Comparison of ENCODE assay signal across 2 cellular contexts in the genomic region with DNA sequence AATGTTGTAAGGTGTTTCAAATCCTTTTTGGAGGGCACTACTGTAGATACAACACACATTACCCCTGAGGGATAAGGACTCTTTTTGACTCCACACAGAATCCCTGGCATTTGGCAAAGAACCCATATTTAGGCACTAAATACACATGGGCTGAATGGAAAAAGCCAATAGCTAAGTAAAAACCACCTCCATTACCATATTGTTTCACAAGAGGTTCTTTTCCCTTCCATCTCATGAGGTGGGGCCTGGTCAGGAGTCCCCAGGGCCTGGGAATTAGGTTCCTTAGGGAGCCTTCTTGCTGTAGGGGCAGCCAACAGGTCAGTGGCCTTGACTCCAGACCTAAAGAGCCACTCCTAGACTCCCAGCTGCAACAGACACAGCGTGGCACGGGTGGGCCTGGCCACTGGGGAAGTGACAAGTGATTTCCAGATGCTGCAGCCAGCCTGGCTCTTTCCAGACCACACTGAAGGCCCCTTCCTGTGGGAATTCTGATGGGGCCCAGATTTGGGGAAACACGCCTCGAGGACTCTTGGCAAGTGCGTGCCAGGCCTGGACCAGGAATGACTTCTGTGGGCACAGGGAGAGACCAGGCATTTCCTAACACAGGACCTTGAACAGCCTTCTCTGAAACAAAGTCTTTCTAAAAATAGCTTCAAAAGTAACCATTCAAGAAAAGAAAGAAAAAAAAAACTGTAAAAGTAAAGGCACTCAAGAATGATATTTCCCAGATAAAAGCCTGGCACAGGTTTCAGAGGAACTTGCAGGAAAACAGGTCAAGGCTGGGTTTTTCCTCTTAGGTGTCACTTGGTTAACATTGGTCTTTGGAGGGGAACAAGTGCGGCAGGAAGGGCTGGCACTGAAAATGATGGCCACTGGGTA.
TF ChIP-seq lines count a peak whose summit lies in the region.

No MANE protein-coding gene starts in this region.

TF ChIP-seq in GM12878, 131 proteins besides CTCF, POLR2A, EP300 and RAD21:
- TF ChIP-seq ETV6 (conservative IDR thresholded peaks at IDR 0.05 in 1 of 2, IDR thresholded peaks at IDR 0.05 in 1 of 2; ENCODE audit: borderline replicate concordance in 1 of 2, low read depth in 1 of 2), result no peak
- no peak for TF ChIP-seq KAT2A (conservative IDR thresholded peaks at IDR 0.05; ENCODE audit: control insufficient read depth, low read depth, low read length)
- no peak for TF ChIP-seq HDAC2 (IDR thresholded peaks at IDR 0.05)
- TF ChIP-seq ZNF622 (IDR thresholded peaks at IDR 0.05), result no peak
- no peak for TF ChIP-seq BCL11A (IDR thresholded peaks at IDR 0.05; ENCODE audit: low read depth, low read length)
- TF ChIP-seq, protein P1, sequence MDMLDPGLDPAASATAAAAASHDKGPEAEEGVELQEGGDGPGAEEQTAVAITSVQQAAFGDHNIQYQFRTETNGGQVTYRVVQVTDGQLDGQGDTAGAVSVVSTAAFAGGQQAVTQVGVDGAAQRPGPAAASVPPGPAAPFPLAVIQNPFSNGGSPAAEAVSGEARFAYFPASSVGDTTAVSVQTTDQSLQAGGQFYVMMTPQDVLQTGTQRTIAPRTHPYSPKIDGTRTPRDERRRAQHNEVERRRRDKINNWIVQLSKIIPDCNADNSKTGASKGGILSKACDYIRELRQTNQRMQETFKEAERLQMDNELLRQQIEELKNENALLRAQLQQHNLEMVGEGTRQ (IDR thresholded peaks at IDR 0.05; ENCODE audit: borderline replicate concordance, low read depth, low read length), result no peak
- TF ChIP-seq EED (IDR thresholded peaks at IDR 0.05; ENCODE audit: low read depth), result 0 out of 2 replicates have a peak, but pooled peaks have one; percentile 9
- no peak for TF ChIP-seq NR2C1 (IDR thresholded peaks at IDR 0.05)

TF ChIP-seq in HepG2, 621 proteins besides CTCF, POLR2A, EP300 and RAD21:
- TF ChIP-seq, protein P2, sequence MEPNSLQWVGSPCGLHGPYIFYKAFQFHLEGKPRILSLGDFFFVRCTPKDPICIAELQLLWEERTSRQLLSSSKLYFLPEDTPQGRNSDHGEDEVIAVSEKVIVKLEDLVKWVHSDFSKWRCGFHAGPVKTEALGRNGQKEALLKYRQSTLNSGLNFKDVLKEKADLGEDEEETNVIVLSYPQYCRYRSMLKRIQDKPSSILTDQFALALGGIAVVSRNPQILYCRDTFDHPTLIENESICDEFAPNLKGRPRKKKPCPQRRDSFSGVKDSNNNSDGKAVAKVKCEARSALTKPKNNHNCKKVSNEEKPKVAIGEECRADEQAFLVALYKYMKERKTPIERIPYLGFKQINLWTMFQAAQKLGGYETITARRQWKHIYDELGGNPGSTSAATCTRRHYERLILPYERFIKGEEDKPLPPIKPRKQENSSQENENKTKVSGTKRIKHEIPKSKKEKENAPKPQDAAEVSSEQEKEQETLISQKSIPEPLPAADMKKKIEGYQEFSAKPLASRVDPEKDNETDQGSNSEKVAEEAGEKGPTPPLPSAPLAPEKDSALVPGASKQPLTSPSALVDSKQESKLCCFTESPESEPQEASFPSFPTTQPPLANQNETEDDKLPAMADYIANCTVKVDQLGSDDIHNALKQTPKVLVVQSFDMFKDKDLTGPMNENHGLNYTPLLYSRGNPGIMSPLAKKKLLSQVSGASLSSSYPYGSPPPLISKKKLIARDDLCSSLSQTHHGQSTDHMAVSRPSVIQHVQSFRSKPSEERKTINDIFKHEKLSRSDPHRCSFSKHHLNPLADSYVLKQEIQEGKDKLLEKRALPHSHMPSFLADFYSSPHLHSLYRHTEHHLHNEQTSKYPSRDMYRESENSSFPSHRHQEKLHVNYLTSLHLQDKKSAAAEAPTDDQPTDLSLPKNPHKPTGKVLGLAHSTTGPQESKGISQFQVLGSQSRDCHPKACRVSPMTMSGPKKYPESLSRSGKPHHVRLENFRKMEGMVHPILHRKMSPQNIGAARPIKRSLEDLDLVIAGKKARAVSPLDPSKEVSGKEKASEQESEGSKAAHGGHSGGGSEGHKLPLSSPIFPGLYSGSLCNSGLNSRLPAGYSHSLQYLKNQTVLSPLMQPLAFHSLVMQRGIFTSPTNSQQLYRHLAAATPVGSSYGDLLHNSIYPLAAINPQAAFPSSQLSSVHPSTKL (CRISPR knock-in tag; IDR thresholded peaks at IDR 0.05), result no peak
- TF ChIP-seq KDM6A (CRISPR knock-in tag; IDR thresholded peaks at IDR 0.05; ENCODE audit: low read depth) (no peak), ZNF652 (CRISPR knock-in tag; IDR thresholded peaks at IDR 0.05; ENCODE audit: borderline replicate concordance, low read depth) (no peak), ATAD3A (CRISPR knock-in tag; IDR thresholded peaks at IDR 0.05) (no peak), EED (CRISPR knock-in tag; IDR thresholded peaks at IDR 0.05) (no peak), CEBPG (CRISPR knock-in tag; IDR thresholded peaks at IDR 0.05) (no peak), GATAD2A (CRISPR knock-in tag; IDR thresholded peaks at IDR 0.05) (no peak), ZSCAN12 (CRISPR knock-in tag; IDR thresholded peaks at IDR 0.05) (no peak), ZKSCAN8 (CRISPR knock-in tag; IDR thresholded peaks at IDR 0.05; ENCODE audit: borderline replicate concordance) (no peak), ZBTB7B (CRISPR knock-in tag; IDR thresholded peaks at IDR 0.05) (no peak), ZNF563 (CRISPR knock-in tag; IDR thresholded peaks at IDR 0.05) (no peak), AGO2 (optimal IDR thresholded peaks at IDR 0.05; ENCODE audit: low read depth, low read length) (no peak)
- TF ChIP-seq, protein P3, sequence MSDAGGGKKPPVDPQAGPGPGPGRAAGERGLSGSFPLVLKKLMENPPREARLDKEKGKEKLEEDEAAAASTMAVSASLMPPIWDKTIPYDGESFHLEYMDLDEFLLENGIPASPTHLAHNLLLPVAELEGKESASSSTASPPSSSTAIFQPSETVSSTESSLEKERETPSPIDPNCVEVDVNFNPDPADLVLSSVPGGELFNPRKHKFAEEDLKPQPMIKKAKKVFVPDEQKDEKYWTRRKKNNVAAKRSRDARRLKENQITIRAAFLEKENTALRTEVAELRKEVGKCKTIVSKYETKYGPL (CRISPR knock-in tag; IDR thresholded peaks at IDR 0.05), result no peak
- TF ChIP-seq, protein P4, sequence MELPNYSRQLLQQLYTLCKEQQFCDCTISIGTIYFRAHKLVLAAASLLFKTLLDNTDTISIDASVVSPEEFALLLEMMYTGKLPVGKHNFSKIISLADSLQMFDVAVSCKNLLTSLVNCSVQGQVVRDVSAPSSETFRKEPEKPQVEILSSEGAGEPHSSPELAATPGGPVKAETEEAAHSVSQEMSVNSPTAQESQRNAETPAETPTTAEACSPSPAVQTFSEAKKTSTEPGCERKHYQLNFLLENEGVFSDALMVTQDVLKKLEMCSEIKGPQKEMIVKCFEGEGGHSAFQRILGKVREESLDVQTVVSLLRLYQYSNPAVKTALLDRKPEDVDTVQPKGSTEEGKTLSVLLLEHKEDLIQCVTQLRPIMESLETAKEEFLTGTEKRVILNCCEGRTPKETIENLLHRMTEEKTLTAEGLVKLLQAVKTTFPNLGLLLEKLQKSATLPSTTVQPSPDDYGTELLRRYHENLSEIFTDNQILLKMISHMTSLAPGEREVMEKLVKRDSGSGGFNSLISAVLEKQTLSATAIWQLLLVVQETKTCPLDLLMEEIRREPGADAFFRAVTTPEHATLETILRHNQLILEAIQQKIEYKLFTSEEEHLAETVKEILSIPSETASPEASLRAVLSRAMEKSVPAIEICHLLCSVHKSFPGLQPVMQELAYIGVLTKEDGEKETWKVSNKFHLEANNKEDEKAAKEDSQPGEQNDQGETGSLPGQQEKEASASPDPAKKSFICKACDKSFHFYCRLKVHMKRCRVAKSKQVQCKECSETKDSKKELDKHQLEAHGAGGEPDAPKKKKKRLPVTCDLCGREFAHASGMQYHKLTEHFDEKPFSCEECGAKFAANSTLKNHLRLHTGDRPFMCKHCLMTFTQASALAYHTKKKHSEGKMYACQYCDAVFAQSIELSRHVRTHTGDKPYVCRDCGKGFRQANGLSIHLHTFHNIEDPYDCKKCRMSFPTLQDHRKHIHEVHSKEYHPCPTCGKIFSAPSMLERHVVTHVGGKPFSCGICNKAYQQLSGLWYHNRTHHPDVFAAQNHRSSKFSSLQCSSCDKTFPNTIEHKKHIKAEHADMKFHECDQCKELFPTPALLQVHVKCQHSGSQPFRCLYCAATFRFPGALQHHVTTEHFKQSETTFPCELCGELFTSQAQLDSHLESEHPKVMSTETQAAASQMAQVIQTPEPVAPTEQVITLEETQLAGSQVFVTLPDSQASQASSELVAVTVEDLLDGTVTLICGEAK (IDR thresholded peaks at IDR 0.05), result no peak
- TF ChIP-seq, protein P4 (CRISPR knock-in tag; IDR thresholded peaks at IDR 0.05), result no peak
- TF ChIP-seq, protein P5, sequence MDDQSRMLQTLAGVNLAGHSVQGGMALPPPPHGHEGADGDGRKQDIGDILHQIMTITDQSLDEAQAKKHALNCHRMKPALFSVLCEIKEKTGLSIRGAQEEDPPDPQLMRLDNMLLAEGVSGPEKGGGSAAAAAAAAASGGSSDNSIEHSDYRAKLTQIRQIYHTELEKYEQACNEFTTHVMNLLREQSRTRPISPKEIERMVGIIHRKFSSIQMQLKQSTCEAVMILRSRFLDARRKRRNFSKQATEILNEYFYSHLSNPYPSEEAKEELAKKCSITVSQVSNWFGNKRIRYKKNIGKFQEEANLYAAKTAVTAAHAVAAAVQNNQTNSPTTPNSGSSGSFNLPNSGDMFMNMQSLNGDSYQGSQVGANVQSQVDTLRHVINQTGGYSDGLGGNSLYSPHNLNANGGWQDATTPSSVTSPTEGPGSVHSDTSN (CRISPR knock-in tag; IDR thresholded peaks at IDR 0.05; ENCODE audit: borderline replicate concordance), result no peak
- TF ChIP-seq, protein P6, sequence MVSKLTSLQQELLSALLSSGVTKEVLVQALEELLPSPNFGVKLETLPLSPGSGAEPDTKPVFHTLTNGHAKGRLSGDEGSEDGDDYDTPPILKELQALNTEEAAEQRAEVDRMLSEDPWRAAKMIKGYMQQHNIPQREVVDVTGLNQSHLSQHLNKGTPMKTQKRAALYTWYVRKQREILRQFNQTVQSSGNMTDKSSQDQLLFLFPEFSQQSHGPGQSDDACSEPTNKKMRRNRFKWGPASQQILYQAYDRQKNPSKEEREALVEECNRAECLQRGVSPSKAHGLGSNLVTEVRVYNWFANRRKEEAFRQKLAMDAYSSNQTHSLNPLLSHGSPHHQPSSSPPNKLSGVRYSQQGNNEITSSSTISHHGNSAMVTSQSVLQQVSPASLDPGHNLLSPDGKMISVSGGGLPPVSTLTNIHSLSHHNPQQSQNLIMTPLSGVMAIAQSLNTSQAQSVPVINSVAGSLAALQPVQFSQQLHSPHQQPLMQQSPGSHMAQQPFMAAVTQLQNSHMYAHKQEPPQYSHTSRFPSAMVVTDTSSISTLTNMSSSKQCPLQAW (CRISPR knock-in tag; IDR thresholded peaks at IDR 0.05), result no peak
